ENCODE assay signal across 2 cellular contexts in the genomic region with DNA sequence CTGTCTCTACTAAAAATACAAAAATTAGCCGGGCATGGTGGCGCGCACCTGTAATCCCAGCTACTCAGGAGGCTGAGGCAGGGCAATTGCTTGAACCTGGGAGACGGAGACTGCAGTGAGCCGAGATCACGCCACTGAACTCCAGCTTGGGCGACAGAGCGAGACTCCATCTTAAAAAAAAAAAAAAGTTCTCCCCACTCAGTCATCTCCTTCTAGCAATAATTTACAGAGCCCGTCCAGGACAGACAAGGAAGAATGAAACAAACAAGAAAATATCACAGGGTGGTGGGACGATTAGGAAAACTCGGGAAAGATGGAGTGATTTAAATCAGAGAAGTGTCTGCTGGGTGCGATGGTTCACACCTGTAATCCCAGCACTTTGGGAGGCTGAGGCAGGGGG. TPM values are rescaled to one million over a fixed set of nuclear protein-coding genes. Genes with fewer than 3 reads are reported as not detected.
"Had no signal": no experiment of that assay in that cellular context is flagged by ENCODE, and none has a peak within 500 bp of the region (broad histone marks: within the 10 kb centered on the region; RNA-seq: fewer than 3 reads in every experiment).

No MANE protein-coding gene starts in this region.

RNA-seq across cellular contexts. Expression of gene TLE6, which starts 13.7 kb away (rescaled TPM):
- total RNA-seq: ascending aorta, bronchial epithelial cell had no signal
